ENCODE assay signal across 1 cellular context in the genomic region with DNA sequence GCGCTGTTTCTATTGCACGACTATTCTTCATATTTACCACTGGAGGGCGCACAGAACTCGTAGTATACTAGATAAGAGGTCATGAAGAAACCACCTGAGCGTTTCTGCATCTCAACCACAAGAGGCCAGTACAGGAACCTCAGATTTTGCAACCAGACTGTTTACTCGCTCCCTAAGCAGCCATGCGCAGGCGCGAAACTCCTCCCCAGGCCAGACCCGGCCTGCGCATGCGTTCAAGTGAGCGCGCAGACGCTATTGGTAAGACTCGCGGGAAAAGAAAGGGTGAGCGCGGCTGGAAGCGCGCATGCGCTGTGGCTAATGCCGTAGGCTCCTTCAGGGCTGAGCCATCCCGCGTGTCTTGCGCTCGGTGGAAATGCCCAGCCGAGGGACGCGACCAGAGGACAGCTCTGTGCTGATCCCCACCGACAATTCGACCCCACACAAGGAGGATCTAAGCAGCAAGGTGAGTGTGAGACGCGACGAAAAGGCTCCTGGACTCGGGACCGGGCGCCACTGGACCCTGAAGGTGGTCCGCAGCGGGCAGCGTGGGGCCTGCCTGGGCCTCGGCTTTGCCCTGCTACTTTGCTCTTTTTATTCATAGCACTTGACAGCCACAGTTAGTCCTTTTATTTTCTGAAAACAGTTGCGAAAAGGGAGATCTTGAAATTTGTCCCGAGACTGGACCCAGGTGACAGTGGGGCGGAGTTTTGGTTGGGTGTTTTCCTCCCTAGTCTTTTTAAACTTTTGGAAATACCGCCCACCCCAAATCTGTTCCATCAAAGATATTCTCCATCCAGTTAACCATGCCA.
A peak's percentile ranks its signal among the peaks of the same experiment; 100 is the strongest.
TF ChIP-seq lines count a peak whose summit lies in the region.

TSS of gene ASNSD1 (plus strand) at position 312 of the 809 bp plus-strand sequence. CDS start 4,674 bp downstream, outside the sequence.

TF ChIP-seq in HepG2, 621 proteins besides CTCF, POLR2A, EP300 and RAD21 (continued from another document and continues in another):
- TF ChIP-seq, protein P1, sequence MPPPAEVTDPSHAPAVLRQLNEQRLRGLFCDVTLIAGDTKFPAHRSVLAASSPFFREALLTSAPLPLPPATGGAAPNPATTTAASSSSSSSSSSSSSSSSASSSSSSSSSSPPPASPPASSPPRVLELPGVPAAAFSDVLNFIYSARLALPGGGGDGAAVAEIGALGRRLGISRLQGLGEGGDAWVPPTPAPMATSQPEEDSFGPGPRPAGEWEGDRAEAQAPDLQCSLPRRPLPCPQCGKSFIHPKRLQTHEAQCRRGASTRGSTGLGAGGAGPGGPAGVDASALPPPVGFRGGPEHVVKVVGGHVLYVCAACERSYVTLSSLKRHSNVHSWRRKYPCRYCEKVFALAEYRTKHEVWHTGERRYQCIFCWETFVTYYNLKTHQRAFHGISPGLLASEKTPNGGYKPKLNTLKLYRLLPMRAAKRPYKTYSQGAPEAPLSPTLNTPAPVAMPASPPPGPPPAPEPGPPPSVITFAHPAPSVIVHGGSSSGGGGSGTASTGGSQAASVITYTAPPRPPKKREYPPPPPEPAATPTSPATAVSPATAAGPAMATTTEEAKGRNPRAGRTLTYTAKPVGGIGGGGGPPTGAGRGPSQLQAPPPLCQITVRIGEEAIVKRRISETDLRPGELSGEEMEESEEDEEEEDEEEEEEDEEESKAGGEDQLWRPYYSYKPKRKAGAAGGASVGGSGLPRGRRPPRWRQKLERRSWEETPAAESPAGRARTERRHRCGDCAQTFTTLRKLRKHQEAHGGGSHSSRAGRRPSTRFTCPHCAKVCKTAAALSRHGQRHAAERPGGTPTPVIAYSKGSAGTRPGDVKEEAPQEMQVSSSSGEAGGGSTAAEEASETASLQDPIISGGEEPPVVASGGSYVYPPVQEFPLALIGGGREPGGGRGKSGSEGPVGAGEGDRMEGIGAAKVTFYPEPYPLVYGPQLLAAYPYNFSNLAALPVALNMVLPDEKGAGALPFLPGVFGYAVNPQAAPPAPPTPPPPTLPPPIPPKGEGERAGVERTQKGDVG (CRISPR knock-in tag; IDR thresholded peaks at IDR 0.05; ENCODE audit: borderline replicate concordance), result peak; percentile 91; the same call in 1 of the 2 replicates
- TF ChIP-seq PHF5A (CRISPR knock-in tag; IDR thresholded peaks at IDR 0.05; ENCODE audit: low read depth, unreplicated experiment), result peak; percentile 74
- peak; percentile 84 for TF ChIP-seq KDM5A (IDR thresholded peaks at IDR 0.05; ENCODE audit: borderline replicate concordance, low read length)
- peak; percentile 87 for TF ChIP-seq ZNF138 (CRISPR knock-in tag; IDR thresholded peaks at IDR 0.05; ENCODE audit: low read depth)
- TF ChIP-seq ZNF225 (CRISPR knock-in tag; IDR thresholded peaks at IDR 0.05), result peak; percentile 97
- TF ChIP-seq NAIF1 (CRISPR knock-in tag; IDR thresholded peaks at IDR 0.05; ENCODE audit: borderline replicate concordance), result peak; percentile 75; the same call in 1 of the 2 replicates
- peak; percentile 72 for TF ChIP-seq NR2C2 (CRISPR knock-in tag; IDR thresholded peaks at IDR 0.05; ENCODE audit: borderline replicate concordance)
- TF ChIP-seq ZZZ3 (CRISPR knock-in tag; IDR thresholded peaks at IDR 0.05; ENCODE audit: borderline replicate concordance), result peak; percentile 84; the same call in 1 of the 2 replicates
- TF ChIP-seq ZSCAN21 (CRISPR knock-in tag; IDR thresholded peaks at IDR 0.05; ENCODE audit: borderline replicate concordance), result peak; percentile 85
- TF ChIP-seq GABPB1 (CRISPR knock-in tag; IDR thresholded peaks at IDR 0.05), result peak; percentile 69
- peak in 1 of 2 experiments; percentile 70; a peak in 2 of 4 replicates for TF ChIP-seq KLF16 (CRISPR knock-in tag; IDR thresholded peaks at IDR 0.05)
- TF ChIP-seq ZNF296 (CRISPR knock-in tag; conservative IDR thresholded peaks at IDR 0.05), result no peak
- peak; percentile 80; the same call in 1 of the 2 replicates for TF ChIP-seq ZSCAN29 (CRISPR knock-in tag; conservative IDR thresholded peaks at IDR 0.05)
- no peak for TF ChIP-seq STAT5B (CRISPR knock-in tag; IDR thresholded peaks at IDR 0.05)
- TF ChIP-seq TRAFD1 (CRISPR knock-in tag; IDR thresholded peaks at IDR 0.05; ENCODE audit: borderline replicate concordance), result no peak
- TF ChIP-seq, protein P2, sequence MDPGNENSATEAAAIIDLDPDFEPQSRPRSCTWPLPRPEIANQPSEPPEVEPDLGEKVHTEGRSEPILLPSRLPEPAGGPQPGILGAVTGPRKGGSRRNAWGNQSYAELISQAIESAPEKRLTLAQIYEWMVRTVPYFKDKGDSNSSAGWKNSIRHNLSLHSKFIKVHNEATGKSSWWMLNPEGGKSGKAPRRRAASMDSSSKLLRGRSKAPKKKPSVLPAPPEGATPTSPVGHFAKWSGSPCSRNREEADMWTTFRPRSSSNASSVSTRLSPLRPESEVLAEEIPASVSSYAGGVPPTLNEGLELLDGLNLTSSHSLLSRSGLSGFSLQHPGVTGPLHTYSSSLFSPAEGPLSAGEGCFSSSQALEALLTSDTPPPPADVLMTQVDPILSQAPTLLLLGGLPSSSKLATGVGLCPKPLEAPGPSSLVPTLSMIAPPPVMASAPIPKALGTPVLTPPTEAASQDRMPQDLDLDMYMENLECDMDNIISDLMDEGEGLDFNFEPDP (CRISPR knock-in tag; conservative IDR thresholded peaks at IDR 0.05), result no peak
- TF ChIP-seq SALL1 (CRISPR knock-in tag; IDR thresholded peaks at IDR 0.05), result peak; percentile 93
- TF ChIP-seq HCFC1 (IDR thresholded peaks at IDR 0.05; ENCODE audit: low read depth, low read length), result 0 out of 2 replicates have a peak, but pooled peaks have one; percentile 21
- TF ChIP-seq, protein P3, sequence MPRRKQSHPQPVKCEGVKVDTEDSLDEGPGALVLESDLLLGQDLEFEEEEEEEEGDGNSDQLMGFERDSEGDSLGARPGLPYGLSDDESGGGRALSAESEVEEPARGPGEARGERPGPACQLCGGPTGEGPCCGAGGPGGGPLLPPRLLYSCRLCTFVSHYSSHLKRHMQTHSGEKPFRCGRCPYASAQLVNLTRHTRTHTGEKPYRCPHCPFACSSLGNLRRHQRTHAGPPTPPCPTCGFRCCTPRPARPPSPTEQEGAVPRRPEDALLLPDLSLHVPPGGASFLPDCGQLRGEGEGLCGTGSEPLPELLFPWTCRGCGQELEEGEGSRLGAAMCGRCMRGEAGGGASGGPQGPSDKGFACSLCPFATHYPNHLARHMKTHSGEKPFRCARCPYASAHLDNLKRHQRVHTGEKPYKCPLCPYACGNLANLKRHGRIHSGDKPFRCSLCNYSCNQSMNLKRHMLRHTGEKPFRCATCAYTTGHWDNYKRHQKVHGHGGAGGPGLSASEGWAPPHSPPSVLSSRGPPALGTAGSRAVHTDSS (CRISPR knock-in tag; conservative IDR thresholded peaks at IDR 0.05), result no peak
- peak; percentile 81; the same call in 1 of the 2 replicates for TF ChIP-seq ZBTB42 (CRISPR knock-in tag; IDR thresholded peaks at IDR 0.05)
- TF ChIP-seq KLF13 (CRISPR knock-in tag; IDR thresholded peaks at IDR 0.05), result no peak
- TF ChIP-seq GABPA (IDR thresholded peaks at IDR 0.05; ENCODE audit: low read depth, low read length), result no peak
- peak; percentile 51; the same call in 1 of the 2 replicates for TF ChIP-seq GABPA (CRISPR knock-in tag; IDR thresholded peaks at IDR 0.05; ENCODE audit: low read depth)
- TF ChIP-seq ZNF30 (CRISPR knock-in tag; IDR thresholded peaks at IDR 0.05), result peak; percentile 79; the same call in 1 of the 2 replicates
- TF ChIP-seq ZNF704 (CRISPR knock-in tag; IDR thresholded peaks at IDR 0.05; ENCODE audit: borderline replicate concordance), result peak; percentile 96; the same call in 1 of the 2 replicates
- peak; percentile 76 for TF ChIP-seq ZNF263 (CRISPR knock-in tag; IDR thresholded peaks at IDR 0.05)
- no peak for TF ChIP-seq NFRKB (IDR thresholded peaks at IDR 0.05)
- TF ChIP-seq, protein P4, sequence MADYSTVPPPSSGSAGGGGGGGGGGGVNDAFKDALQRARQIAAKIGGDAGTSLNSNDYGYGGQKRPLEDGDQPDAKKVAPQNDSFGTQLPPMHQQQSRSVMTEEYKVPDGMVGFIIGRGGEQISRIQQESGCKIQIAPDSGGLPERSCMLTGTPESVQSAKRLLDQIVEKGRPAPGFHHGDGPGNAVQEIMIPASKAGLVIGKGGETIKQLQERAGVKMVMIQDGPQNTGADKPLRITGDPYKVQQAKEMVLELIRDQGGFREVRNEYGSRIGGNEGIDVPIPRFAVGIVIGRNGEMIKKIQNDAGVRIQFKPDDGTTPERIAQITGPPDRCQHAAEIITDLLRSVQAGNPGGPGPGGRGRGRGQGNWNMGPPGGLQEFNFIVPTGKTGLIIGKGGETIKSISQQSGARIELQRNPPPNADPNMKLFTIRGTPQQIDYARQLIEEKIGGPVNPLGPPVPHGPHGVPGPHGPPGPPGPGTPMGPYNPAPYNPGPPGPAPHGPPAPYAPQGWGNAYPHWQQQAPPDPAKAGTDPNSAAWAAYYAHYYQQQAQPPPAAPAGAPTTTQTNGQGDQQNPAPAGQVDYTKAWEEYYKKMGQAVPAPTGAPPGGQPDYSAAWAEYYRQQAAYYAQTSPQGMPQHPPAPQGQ (CRISPR knock-in tag; IDR thresholded peaks at IDR 0.05; ENCODE audit: borderline replicate concordance), result peak; percentile 97; the same call in 1 of the 2 replicates
- no peak for TF ChIP-seq JARID2 (CRISPR knock-in tag; IDR thresholded peaks at IDR 0.05; ENCODE audit: insufficient replicate concordance)
- TF ChIP-seq PRDM10 (CRISPR knock-in tag; IDR thresholded peaks at IDR 0.05; ENCODE audit: low read depth), result peak; percentile 52; the same call in 1 of the 2 replicates
- 0 out of 2 replicates have a peak, but pooled peaks have one; percentile 73 for TF ChIP-seq ZFP41 (CRISPR knock-in tag; IDR thresholded peaks at IDR 0.05; ENCODE audit: borderline replicate concordance)
- peak; percentile 85 for TF ChIP-seq MYNN (CRISPR knock-in tag; IDR thresholded peaks at IDR 0.05; ENCODE audit: low read depth)
- TF ChIP-seq ASH2L (IDR thresholded peaks at IDR 0.05; ENCODE audit: insufficient read length, low read depth, low read length), result peak; percentile 94
- 0 out of 2 replicates have a peak, but pooled peaks have one; percentile 39 for TF ChIP-seq SP2 (CRISPR knock-in tag; IDR thresholded peaks at IDR 0.05)
- TF ChIP-seq MEIS2 (CRISPR knock-in tag; IDR thresholded peaks at IDR 0.05), result peak; percentile 52
- TF ChIP-seq PPARG (CRISPR knock-in tag; conservative IDR thresholded peaks at IDR 0.05), result peak; percentile 60; the same call in 1 of the 2 replicates
- TF ChIP-seq ZBTB8A (CRISPR knock-in tag; IDR thresholded peaks at IDR 0.05; ENCODE audit: borderline replicate concordance, low read depth), result peak; percentile 93
- no peak for TF ChIP-seq ZNF674 (CRISPR knock-in tag; IDR thresholded peaks at IDR 0.05; ENCODE audit: low read depth)
- peak; percentile 98 for TF ChIP-seq ZNF547 (CRISPR knock-in tag; IDR thresholded peaks at IDR 0.05)
- peak; percentile 76; the same call in 1 of the 2 replicates for TF ChIP-seq HNF1B (CRISPR knock-in tag; IDR thresholded peaks at IDR 0.05)
- TF ChIP-seq ZMYM3 (CRISPR knock-in tag; IDR thresholded peaks at IDR 0.05), result peak; percentile 64; the same call in 1 of the 2 replicates
- peak; percentile 80 for TF ChIP-seq PHF20 (CRISPR knock-in tag; IDR thresholded peaks at IDR 0.05)
- no peak for TF ChIP-seq NCOR1 (IDR thresholded peaks at IDR 0.05; ENCODE audit: borderline replicate concordance, low read length)
- TF ChIP-seq ZFP36L2 (CRISPR knock-in tag; IDR thresholded peaks at IDR 0.05), result no peak
